In the genomic region with DNA sequence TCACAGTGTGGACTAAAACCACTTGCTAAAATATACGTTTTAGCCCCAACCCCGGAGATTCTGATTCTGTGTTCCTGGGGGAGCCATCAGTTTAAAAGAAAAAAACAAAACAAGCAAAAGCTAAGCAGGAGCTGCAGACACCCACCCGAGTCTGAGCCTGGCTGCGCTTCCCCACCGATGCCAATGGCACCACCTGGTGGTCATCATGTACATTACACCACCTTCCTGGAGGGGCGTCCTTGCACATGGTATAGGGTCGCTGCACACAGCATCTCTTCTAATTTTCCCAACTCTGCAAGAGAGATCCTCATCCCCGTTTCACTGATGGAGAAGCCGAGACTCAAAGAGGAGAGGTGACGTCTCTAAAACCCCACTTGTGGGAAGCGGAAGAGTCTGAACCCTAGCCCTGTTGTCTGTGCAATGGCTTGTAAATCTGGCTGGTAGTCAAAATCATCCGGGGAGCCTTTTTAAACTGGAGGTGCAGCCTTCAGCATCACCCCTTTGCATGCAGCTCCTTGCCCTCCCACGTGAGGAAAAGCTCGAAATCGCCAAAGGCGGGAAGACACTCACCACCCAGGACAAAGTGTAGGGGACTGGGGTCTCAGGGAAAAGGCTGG, we compare ENCODE assay signal across 8 cellular contexts. TPM values are rescaled to one million over a fixed set of nuclear protein-coding genes. Genes with fewer than 3 reads are reported as not detected.
A peak's percentile ranks its signal among the peaks of the same experiment; 100 is the strongest.
DNase-seq lines count a peak whose midpoint lies in the region; ATAC-seq and TF ChIP-seq lines count a peak whose summit lies in the region.

No MANE protein-coding gene starts in this region.

- peak; percentile 85 for TF ChIP-seq CTCF in PC-3 (conservative IDR thresholded peaks at IDR 0.05; ENCODE audit: low read depth, low read length)
- peak; percentile 81 for TF ChIP-seq CTCF in foreskin keratinocyte (conservative IDR thresholded peaks at IDR 0.05)

- no peak overlapping the region for H2AFZ ChIP-seq in PC-3 (ENCODE audit: low read length)

- POLR2A ChIA-PET in PC-3 (lab: Charles Lee; ENCODE audit: unreplicated experiment), result no interaction called here

- BruUV-seq in PC-3 (replicated peaks; lab: Mats Ljungman, UMichigan), result no TSS peak

- H3K9ac ChIP-seq in PC-3 (ENCODE audit: low read length), result no peak overlapping the region

- no peaks in the 10 kb centered on the region for H3K9me3 ChIP-seq in PC-3 (ENCODE audit: low read length)

- no peaks in the 10 kb centered on the region for H3K4me1 Mint-ChIP-seq in activated T-helper 2 cell treated with anti-CD3 and anti-CD28 coated beads, Interferon-gamma antibody, Interleukin-2, Interleukin-4, amounts not matched to agents 10 μg/mL and 5 μg/mL and 100 μg/mL, durations not matched to agents 14 hours and 24 hours and 36 hours (ENCODE audit: low read depth)

- H3F3A ChIP-seq in PC-3 (ENCODE audit: low read length, unreplicated experiment), result no peaks in the 10 kb centered on the region

- ATAC-seq in HG02798 (IDR thresholded peaks at IDR 0.05; ENCODE audit: poor library complexity, unreplicated experiment) (peak; percentile 63), PC-3 (peak; percentile 34; the same call in 1 of the 2 replicates), foreskin keratinocyte (peak; percentile 50), HG03439 (IDR thresholded peaks at IDR 0.05; ENCODE audit: unreplicated experiment) (no peak)

- intact Hi-C loops in PC-3 (cut with micrococcal nuclease), result loop anchor here (2.0 to 5.0 kb wide), 3 partner anchors 139 to 178 kb away; a partner anchor contains a TSS
- intact Hi-C loops in activated T-helper 2 cell treated with anti-CD3 and anti-CD28 coated beads, Interferon-gamma antibody, Interleukin-2, Interleukin-4, amounts not matched to agents 10 μg/mL and 5 μg/mL and 100 μg/mL, durations not matched to agents 14 hours and 24 hours and 36 hours (cut with micrococcal nuclease), result loop anchor here (2.0 kb wide), 1 partner anchor 178 kb away; a partner anchor contains a TSS

- H3K4me1 ChIP-seq in PC-3 (ENCODE audit: insufficient read depth, low read length) (peaks cover 6% of the 10 kb centered on the region; the same call in 1 of the 2 replicates), foreskin keratinocyte (no peaks in the 10 kb centered on the region)

- H3K27ac Mint-ChIP-seq in activated T-helper 2 cell treated with anti-CD3 and anti-CD28 coated beads, Interferon-gamma antibody, Interleukin-2, Interleukin-4, amounts not matched to agents 10 μg/mL and 5 μg/mL and 100 μg/mL, durations not matched to agents 14 hours and 24 hours and 36 hours, result no peak overlapping the region

- H3K27me3 Mint-ChIP-seq in activated T-helper 2 cell treated with anti-CD3 and anti-CD28 coated beads, Interferon-gamma antibody, Interleukin-2, Interleukin-4, amounts not matched to agents 10 μg/mL and 5 μg/mL and 100 μg/mL, durations not matched to agents 14 hours and 24 hours and 36 hours (ENCODE audit: low read depth), result peaks cover 7% of the 10 kb centered on the region

- H3K4me3 ChIP-seq in PC-3 (ENCODE audit: low read length), result no peak overlapping the region

- H3K9me3 Mint-ChIP-seq in activated T-helper 2 cell treated with anti-CD3 and anti-CD28 coated beads, Interferon-gamma antibody, Interleukin-2, Interleukin-4, amounts not matched to agents 10 μg/mL and 5 μg/mL and 100 μg/mL, durations not matched to agents 14 hours and 24 hours and 36 hours, result no peaks in the 10 kb centered on the region

- H3K36me3 Mint-ChIP-seq in activated T-helper 2 cell treated with anti-CD3 and anti-CD28 coated beads, Interferon-gamma antibody, Interleukin-2, Interleukin-4, amounts not matched to agents 10 μg/mL and 5 μg/mL and 100 μg/mL, durations not matched to agents 14 hours and 24 hours and 36 hours (ENCODE audit: low read depth), result no peaks in the 10 kb centered on the region

- H4K20me1 ChIP-seq in PC-3 (ENCODE audit: low read length), result no peaks in the 10 kb centered on the region

- no peaks in the 10 kb centered on the region for H3K9me2 ChIP-seq in PC-3 (replicated peaks; ENCODE audit: low read length)

- H3K79me2 ChIP-seq in PC-3 (ENCODE audit: low read length), result no peaks in the 10 kb centered on the region

- no peak overlapping the region for H3K4me3 Mint-ChIP-seq in activated T-helper 2 cell treated with anti-CD3 and anti-CD28 coated beads, Interferon-gamma antibody, Interleukin-2, Interleukin-4, amounts not matched to agents 10 μg/mL and 5 μg/mL and 100 μg/mL, durations not matched to agents 14 hours and 24 hours and 36 hours (ENCODE audit: low read depth)

- H3K4me2 ChIP-seq in PC-3 (ENCODE audit: low read length), result no peak overlapping the region

- no peak overlapping the region for H3K27ac ChIP-seq in PC-3 (ENCODE audit: low read length)
- no peak overlapping the region for H3K27ac ChIP-seq in foreskin keratinocyte

- no peaks in the 10 kb centered on the region for H3K36me3 ChIP-seq in PC-3 (ENCODE audit: low read depth, low read length)

- in situ Hi-C loops in G401 (cut with HindIII; ENCODE audit: low sequenced_read_pairs), result no loop called here

- CTCF ChIA-PET in PC-3 (lab: Charles Lee), result interaction anchor here (0.6 to 1.1 kb wide), 2 partner anchors 178 to 181 kb away, joined by 3 to 4 read pairs; no protein-coding TSS in a partner anchor

- H3K27me3 ChIP-seq in PC-3 (ENCODE audit: low read length) (no peaks in the 10 kb centered on the region), foreskin keratinocyte (peaks cover 2% of the 10 kb centered on the region)

- DNase-seq in G401 (ENCODE audit: low spot score) (peak; percentile 79), PC-3 (peak; percentile 61), foreskin keratinocyte (no peak), nucleus accumbens (lab: John Stamatoyannopoulos, UW) (peak in 49 of 56 donors; percentile 2 to 77 (median 35)), superior temporal gyrus (ENCODE audit: extremely low spot score) (peak; percentile 83)
- DNase-seq in activated T-helper 2 cell treated with anti-CD3 and anti-CD28 coated beads, Interferon-gamma antibody, Interleukin-2, Interleukin-4, amounts not matched to agents 10 μg/mL and 5 μg/mL and 100 μg/mL, durations not matched to agents 14 hours and 24 hours and 36 hours (ENCODE audit: low spot score), result peak; percentile 18

RNA-seq across cellular contexts. Expression of a gene that starts 23.1 kb away (rescaled TPM):
- total RNA-seq in G401 (2014; rRNA removed; shearing (Covaris generic)), result 15.5 and 18.0 TPM in 2 replicates
- total RNA-seq in PC-3 (2014; rRNA removed), result 10.6 and 12.6 TPM in 2 replicates
- total RNA-seq in activated T-helper 2 cell treated with anti-CD3 and anti-CD28 coated beads, Interferon-gamma antibody, Interleukin-2, Interleukin-4, amounts not matched to agents 10 μg/mL and 5 μg/mL and 100 μg/mL, durations not matched to agents 14 hours and 24 hours and 36 hours, result 43.2 and 48.9 TPM in 2 replicates
- 31.8 and 38.2 TPM in 2 replicates for total RNA-seq in foreskin keratinocyte
- polyA plus RNA-seq in foreskin keratinocyte, result 9.1 and 9.2 TPM in 2 replicates

Comparison
In these comparisons a context has a peak if more than half of its experiments do, and no peak if none do; other contexts are left out.
1. DNase-seq: peak in G401 (single experiment), PC-3 (single experiment), activated T-helper 2 cell treated with anti-CD3 and anti-CD28 coated beads, Interferon-gamma antibody, Interleukin-2, Interleukin-4, amounts not matched to agents 10 μg/mL and 5 μg/mL and 100 μg/mL, durations not matched to agents 14 hours and 24 hours and 36 hours (single experiment), nucleus accumbens (49 of 56) and superior temporal gyrus (single experiment); none in foreskin keratinocyte (0 of 2).